In genomic region chr11:3135491-3136440, GRCh38 we compare ENCODE assay signal across 13 cellular contexts. TPM values are rescaled to one million over a fixed set of nuclear protein-coding genes. Genes with fewer than 3 reads are reported as not detected.
DNase-seq lines count a peak whose midpoint lies in the region; ATAC-seq, FAIRE-seq and TF ChIP-seq lines count a peak whose summit lies in the region.
"Had no signal": no experiment of that assay in that cellular context is flagged by ENCODE, and none has a peak within 500 bp of the region (broad histone marks: within the 10 kb centered on the region; RNA-seq: fewer than 3 reads in every experiment).

No MANE protein-coding gene starts in this region.

- H3K9me3 ChIP-seq in kidney (ENCODE audit: control insufficient read depth in 1 of 2, low read length in 2 of 2) (no peaks in the 10 kb centered on the region), uterus (no peaks in the 10 kb centered on the region)

- H3K27ac ChIP-seq in kidney (ENCODE audit: low read depth in 2 of 2, low read length in 2 of 2) (no peak overlapping the region), uterus (no peak overlapping the region)

- no peaks in the 10 kb centered on the region for H3K27me3 ChIP-seq in uterus

- H3K9me3 Mint-ChIP-seq in activated CD4-positive, alpha-beta T cell treated with anti-CD3 and anti-CD28 coated beads, Interleukin-2, amount 10 ng/mL, durations not matched to agents 24 days and 14 days: no peaks in the 10 kb centered on the region

- H3K4me1 Mint-ChIP-seq in activated CD4-positive, alpha-beta T cell treated with anti-CD3 and anti-CD28 coated beads, Interleukin-2, amount 10 ng/mL, durations not matched to agents 24 days and 14 days: no peaks in the 10 kb centered on the region

- ATAC-seq in HG03159 (IDR thresholded peaks at IDR 0.05; ENCODE audit: unreplicated experiment): no peak

- H3K4me3 Mint-ChIP-seq in activated CD4-positive, alpha-beta T cell treated with anti-CD3 and anti-CD28 coated beads, Interleukin-2, amount 10 ng/mL, durations not matched to agents 24 days and 14 days: no peak overlapping the region

- DNase-seq in stimulated activated CD4-positive, alpha-beta T cell treated with anti-CD3 and anti-CD28 coated beads, Interleukin-4, amount 100 ng/mL, for 1 hour: peak; percentile 1
- DNase-seq in stimulated activated CD4-positive, alpha-beta T cell treated with anti-CD3 and anti-CD28 coated beads, Interleukin-4, amount 100 ng/mL, for 24 hours: no peak
- DNase-seq in UCSD-AML1 (lab: John Stamatoyannopoulos, UW; ENCODE audit: unreplicated experiment): peak; percentile 81
- DNase-seq in kidney: peak; percentile 58
- peak; percentile 11 to 14 for DNase-seq in uterus
- DNase-seq in activated CD4-positive, alpha-beta T cell treated with anti-CD3 and anti-CD28 coated beads, Interleukin-2, amount 10 ng/mL, durations not matched to agents 24 days and 14 days: no peak
- DNase-seq in NCI-H1694 (lab: John Stamatoyannopoulos, UW): no peak
- DNase-seq: activated naive CD4-positive, alpha-beta T cell; AML-193; effector CD4-positive, alpha-beta T cell; NCI-H2029 had no signal

- peaks cover 0 to 3% of the 10 kb centered on the region in 2 donors for H3K4me1 ChIP-seq in kidney (ENCODE audit: control insufficient read depth in 1 of 2, insufficient read depth in 1 of 2, low read depth in 1 of 2, low read length in 2 of 2)
- H3K4me1 ChIP-seq in uterus: peaks cover 0 to 9% of the 10 kb centered on the region in 2 donors

- no peak for TF ChIP-seq CTCF in kidney (IDR thresholded peaks at IDR 0.05; ENCODE audit: borderline replicate concordance, extremely low read depth, insufficient read depth)
- TF ChIP-seq CTCF in uterus (IDR thresholded peaks at IDR 0.05): no peak

- no peak for TF ChIP-seq POLR2A in uterus (IDR thresholded peaks at IDR 0.05)

- H3K36me3 ChIP-seq in kidney (ENCODE audit: control insufficient read depth in 1 of 2, insufficient read depth in 2 of 2, low read length in 2 of 2) (no peaks in the 10 kb centered on the region), uterus (no peaks in the 10 kb centered on the region)

- no peaks in the 10 kb centered on the region for H3K36me3 Mint-ChIP-seq in activated CD4-positive, alpha-beta T cell treated with anti-CD3 and anti-CD28 coated beads, Interleukin-2, amount 10 ng/mL, durations not matched to agents 24 days and 14 days (ENCODE audit: low read depth)

- intact Hi-C loops in kidney (cut with DNase I) (no loop called here), uterus (cut with DNase I; ENCODE audit: low total_unique reads) (no loop called here)
- intact Hi-C loops in activated CD4-positive, alpha-beta T cell treated with anti-CD3 and anti-CD28 coated beads, Interleukin-2, amount 10 ng/mL, durations not matched to agents 24 days and 14 days (cut with micrococcal nuclease): no loop called here

- H3K4me3 ChIP-seq in kidney (ENCODE audit: low read length in 2 of 2) (no peak overlapping the region), uterus (no peak overlapping the region)
- H3K4me3 ChIP-seq: skin epidermis had no signal

- H3K27me3 Mint-ChIP-seq in activated CD4-positive, alpha-beta T cell treated with anti-CD3 and anti-CD28 coated beads, Interleukin-2, amount 10 ng/mL, durations not matched to agents 24 days and 14 days: no peaks in the 10 kb centered on the region

- FAIRE-seq in kidney (lab: Jason Lieb, UNC): no peak

- no peak overlapping the region for H3K9ac ChIP-seq in kidney (ENCODE audit: low read length in 2 of 2)

- H3K27ac Mint-ChIP-seq in activated CD4-positive, alpha-beta T cell treated with anti-CD3 and anti-CD28 coated beads, Interleukin-2, amount 10 ng/mL, durations not matched to agents 24 days and 14 days: no peak overlapping the region

RNA-seq across cellular contexts. Expression of gene OSBPL5, which starts 29.3 kb away (rescaled TPM):
- total RNA-seq in kidney (63.0 TPM), uterus (10 to 100 TPM; 24.7 to 83.3 (median 48.2) TPM)
- polyA plus RNA-seq in kidney (ENCODE audit: insufficient read depth, low read depth, low replicate concordance): 8.5 TPM
- total RNA-seq in activated CD4-positive, alpha-beta T cell treated with anti-CD3 and anti-CD28 coated beads, Interleukin-2, amount 10 ng/mL, durations not matched to agents 24 days and 14 days: 2.3 and 3.4 TPM in 2 replicates

Comparison
In these comparisons a context has a peak if more than half of its experiments do, and no peak if none do; other contexts are left out.
1. DNase-seq: peak in stimulated activated CD4-positive, alpha-beta T cell treated with anti-CD3 and anti-CD28 coated beads, Interleukin-4, amount 100 ng/mL, for 1 hour (single experiment), UCSD-AML1 (single experiment), kidney (single experiment) and uterus (2 of 2); none in stimulated activated CD4-positive, alpha-beta T cell treated with anti-CD3 and anti-CD28 coated beads, Interleukin-4, amount 100 ng/mL, for 24 hours (single experiment), activated CD4-positive, alpha-beta T cell treated with anti-CD3 and anti-CD28 coated beads, Interleukin-2, amount 10 ng/mL, durations not matched to agents 24 days and 14 days (single experiment) and NCI-H1694 (single experiment).